ENCODE assay signal across 25 cellular contexts in the genomic region with DNA sequence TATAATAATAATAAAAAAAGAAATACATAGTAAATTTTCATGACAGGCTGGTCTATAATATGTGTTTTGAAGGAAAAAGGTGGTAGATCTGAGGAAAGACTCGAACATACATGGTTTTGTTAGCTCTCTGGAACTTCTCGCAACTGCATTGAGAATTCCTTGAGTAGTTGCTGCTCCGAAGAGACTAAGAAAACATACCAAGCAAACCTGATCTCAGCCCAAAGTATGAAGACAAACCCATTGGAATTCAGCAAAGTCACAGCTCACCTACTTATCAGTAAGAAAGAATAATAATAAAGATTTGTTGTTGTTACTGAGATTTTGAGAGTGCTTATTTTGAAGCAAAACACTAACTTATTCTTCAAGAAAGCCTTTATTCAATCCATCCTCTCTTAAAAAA.
"Had no signal": no experiment of that assay in that cellular context is flagged by ENCODE, and none has a peak within 500 bp of the region (broad histone marks: within the 10 kb centered on the region; RNA-seq: fewer than 3 reads in every experiment).

No MANE protein-coding gene starts in this region.

- FAIRE-seq: endothelial cell of umbilical vein, frontal cortex, islet of Langerhans, keratinocyte had no signal

- H3K27ac ChIP-seq: coronary artery, dorsolateral prefrontal cortex, esophagus muscularis mucosa, foreskin keratinocyte, gastroesophageal sphincter, heart left ventricle, hepatocyte, left lung, lower lobe of right lung had no signal

- H3K4me1 Mint-ChIP-seq: immature natural killer cell; mesothelial cell of epicardium; naive B cell; naive thymus-derived CD8-positive, alpha-beta T cell had no signal

- H3K27ac Mint-ChIP-seq: immature natural killer cell; mesothelial cell of epicardium; naive B cell; naive thymus-derived CD8-positive, alpha-beta T cell had no signal

- H3K36me3 ChIP-seq: esophagus muscularis mucosa, gastroesophageal sphincter, heart left ventricle, left lung, lower lobe of right lung had no signal

- H3K4me1 ChIP-seq: esophagus muscularis mucosa, foreskin keratinocyte, gastroesophageal sphincter, heart left ventricle, left lung, lower lobe of right lung had no signal

- H3K27me3 Mint-ChIP-seq: naive B cell; naive thymus-derived CD8-positive, alpha-beta T cell had no signal

- H3K27me3 ChIP-seq: dorsolateral prefrontal cortex, esophagus muscularis mucosa, foreskin keratinocyte, gastroesophageal sphincter, heart left ventricle, hepatocyte, left lung had no signal

- H3K4me3 Mint-ChIP-seq: immature natural killer cell; mesothelial cell of epicardium; naive B cell; naive thymus-derived CD8-positive, alpha-beta T cell had no signal

- DNase-seq: dermis blood vessel endothelial cell; dorsolateral prefrontal cortex; effector CD4-positive, alpha-beta T cell; effector memory CD4-positive, alpha-beta T cell; foreskin keratinocyte; heart left ventricle; hypothalamus; immature natural killer cell; left cardiac atrium; left lung; left ventricle myocardium superior; lower lobe of right lung; mesenchymal stem cell; mucosa of descending colon; naive B cell; naive thymus-derived CD8-positive, alpha-beta T cell had no signal

- H3K9me3 ChIP-seq: esophagus muscularis mucosa, gastroesophageal sphincter, lower lobe of right lung had no signal

- H3K4me3 ChIP-seq: coronary artery, dorsolateral prefrontal cortex, esophagus muscularis mucosa, gastroesophageal sphincter, heart left ventricle, hepatocyte, left lung, lower lobe of right lung, mucosa of descending colon had no signal

- H3K9me3 Mint-ChIP-seq: mesothelial cell of epicardium had no signal

- H3K79me2 ChIP-seq: hepatocyte had no signal

- H2AFZ ChIP-seq: hepatocyte had no signal

- H3K36me3 Mint-ChIP-seq: immature natural killer cell; mesothelial cell of epicardium; naive B cell; naive thymus-derived CD8-positive, alpha-beta T cell had no signal

- H3K4me2 ChIP-seq: hepatocyte had no signal
